ENCODE assay signal across 9 cellular contexts in the genomic region with DNA sequence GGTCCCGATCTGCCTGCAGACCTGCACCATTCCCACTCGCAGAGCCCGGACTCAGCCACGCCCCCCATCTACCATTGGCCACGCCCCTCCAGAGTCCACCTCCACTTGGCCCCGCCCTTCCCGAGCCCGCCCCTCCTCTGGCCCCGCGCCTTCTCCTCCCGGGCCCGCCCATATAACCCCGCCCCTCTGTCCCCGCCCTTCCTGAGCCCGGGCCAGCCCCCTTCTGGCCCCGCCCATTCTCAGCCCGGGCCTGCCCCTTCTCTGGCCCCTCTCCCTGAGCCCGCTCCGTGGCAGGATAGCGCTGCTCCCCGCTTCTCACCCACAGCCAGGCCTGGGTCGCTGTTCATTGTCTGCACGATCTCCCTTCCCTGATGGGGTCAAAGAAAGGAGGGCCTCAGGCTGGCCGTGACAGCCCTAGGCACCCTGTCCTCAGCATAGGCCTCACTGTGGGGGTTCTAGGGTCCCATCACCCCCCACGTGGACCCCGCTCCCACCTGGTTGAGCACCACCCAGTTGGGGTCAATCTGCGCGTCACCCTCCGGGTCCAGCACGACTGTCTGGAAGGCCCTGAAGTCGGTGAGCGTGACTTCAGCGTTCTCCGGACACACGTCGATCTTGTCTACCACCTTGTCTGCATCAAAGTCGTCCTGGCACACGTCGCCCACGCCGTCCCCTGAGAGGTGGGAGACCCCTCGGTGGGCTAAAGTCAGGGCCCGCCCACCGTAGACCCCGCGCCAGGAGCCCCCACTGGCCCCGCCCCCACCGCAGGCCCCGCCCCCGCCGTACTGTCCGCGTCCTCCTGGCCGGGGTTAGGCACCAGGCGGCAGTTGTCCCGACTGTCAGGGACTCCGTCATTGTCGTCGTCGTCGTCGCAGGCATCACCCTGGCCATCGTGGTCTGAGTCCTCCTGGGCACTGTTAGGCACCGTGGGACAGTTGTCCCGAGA. TPM values are rescaled to one million over a fixed set of nuclear protein-coding genes. Genes with fewer than 3 reads are reported as not detected.
DNase-seq lines count a peak whose midpoint lies in the region; ATAC-seq, FAIRE-seq and TF ChIP-seq lines count a peak whose summit lies in the region.
"Had no signal": no experiment of that assay in that cellular context is flagged by ENCODE, and none has a peak within 500 bp of the region (broad histone marks: within the 10 kb centered on the region; RNA-seq: fewer than 3 reads in every experiment).

No MANE protein-coding gene starts in this region.

- TF ChIP-seq CTCF in cardiac fibroblast (IDR thresholded peaks at IDR 0.05; ENCODE audit: low read depth, low read length) (no peak), right lobe of liver (IDR thresholded peaks at IDR 0.05) (no peak)

- H3K36me3 ChIP-seq in right lobe of liver: no peaks in the 10 kb centered on the region

- no peak for FAIRE-seq in RCC 7860 (lab: Jason Lieb, UNC)

- H3K4me1 ChIP-seq in right lobe of liver: peaks cover 0 to 6% (median 0%) of the 10 kb centered on the region in 4 donors

- no peak overlapping the region for H3K4me3 ChIP-seq in cardiac fibroblast (replicated peaks in 1 of 2; ENCODE audit: low read depth in 2 of 2, low read length in 2 of 2)
- H3K4me3 ChIP-seq in right lobe of liver: no peak overlapping the region

- intact Hi-C loops in right lobe of liver (cut with DNase I): no loop called here

- H3K9me3 ChIP-seq in right lobe of liver: no peaks in the 10 kb centered on the region

- H3K27ac ChIP-seq in right lobe of liver: no peak overlapping the region

- DNase-seq in EL (peak; percentile 60), NCI-H128 (lab: John Stamatoyannopoulos, UW; ENCODE audit: unreplicated experiment) (peak; percentile 10), cardiac fibroblast (ENCODE audit: low read depth in 2 of 2) (peak; percentile 58 to 67), right lobe of liver (peak in 2 of 3 donors; percentile 61 to 66), RCC 7860 (ENCODE audit: low spot score) (no peak)
- peak; percentile 70 for DNase-seq in activated CD4-positive, CD25-positive, alpha-beta regulatory T cell treated with anti-CD3 and anti-CD28 coated beads, Interleukin-2, amount 50 U/mL, for 72 hours
- DNase-seq in stimulated activated CD8-positive, alpha-beta memory T cell treated with anti-CD3 and anti-CD28 coated beads, Interleukin-2, amount 100 ng/mL, for 48 hours (ENCODE audit: low read depth in 2 of 2): peak; percentile 70 to 86

- peak; percentile 60 to 81 (median 74) for ATAC-seq in right lobe of liver
- ATAC-seq in GM21423 (IDR thresholded peaks at IDR 0.05; ENCODE audit: unreplicated experiment): no peak

- WGBS in right lobe of liver (ENCODE audit: insufficient coverage, low coverage, low lambda C conversion rate, missing lambda C conversion rate): 11% methylated on average over 13 of the region's 65 CpGs

- peaks cover 20 to 35% of the 10 kb centered on the region in 2 donors for H3K27me3 ChIP-seq in right lobe of liver

- no peak for TF ChIP-seq POLR2A in right lobe of liver (IDR thresholded peaks at IDR 0.05)

RNA-seq across cellular contexts. Expression of gene COMP, which starts 5.7 kb away (rescaled TPM):
- total RNA-seq in right lobe of liver: under 1 TPM in 2 of 6 experiments, not detected in 4; 0.11 to 0.31 TPM
- total RNA-seq: HT1080 had no signal

RNA-seq across cellular contexts. Expression of gene UPF1, which starts 46.3 kb away (rescaled TPM):
- total RNA-seq in right lobe of liver: 10 to 100 TPM; 34.0 to 61.0 (median 41.3) TPM
